In the genomic region with DNA sequence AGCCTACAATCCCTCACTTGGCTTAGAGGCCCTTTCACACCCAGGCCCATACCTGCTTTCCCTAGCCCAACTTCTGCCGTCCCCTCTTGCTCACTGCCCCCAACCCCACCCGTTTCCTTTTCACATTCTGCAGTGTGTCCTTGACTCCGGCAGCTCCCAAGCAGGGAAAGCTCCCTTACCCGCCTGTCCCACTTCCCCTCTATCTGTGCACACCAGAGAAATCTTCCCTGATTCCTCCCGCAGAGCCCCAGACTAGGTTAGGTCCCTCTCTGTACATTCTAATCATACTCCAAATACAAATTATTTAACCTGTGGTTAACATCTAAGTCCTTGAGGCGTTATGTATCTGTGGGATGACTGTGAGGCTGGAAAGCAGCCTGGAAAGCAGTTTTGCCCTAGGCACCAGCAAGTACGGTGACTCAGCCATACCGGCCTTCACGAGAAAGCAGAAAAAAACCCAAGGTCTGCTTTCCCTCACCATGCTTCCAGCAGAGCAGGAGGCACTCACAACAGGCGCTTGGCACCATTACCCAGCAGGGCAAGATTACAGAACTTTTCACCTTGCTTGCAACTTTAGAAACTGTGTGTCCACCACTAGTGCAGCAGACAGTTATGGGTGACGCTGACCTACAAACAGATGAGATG, we compare ENCODE assay signal across 8 cellular contexts. TPM values are rescaled to one million over a fixed set of nuclear protein-coding genes. Genes with fewer than 3 reads are reported as not detected.
DNase-seq lines count a peak whose midpoint lies in the region; ATAC-seq and TF ChIP-seq lines count a peak whose summit lies in the region.

No MANE protein-coding gene starts in this region.

- H3K4me1 Mint-ChIP-seq in activated CD4-positive, alpha-beta memory T cell treated with anti-CD3 and anti-CD28 coated beads for 36 hours (ENCODE audit: low read depth), result peaks cover 76% of the 10 kb centered on the region
- peaks cover 61% of the 10 kb centered on the region for H3K4me1 Mint-ChIP-seq in activated CD4-positive, alpha-beta memory T cell treated with anti-CD3 and anti-CD28 coated beads, Interleukin-2, amount 10 ng/mL, durations not matched to agents 7 days and 5 days

- 79 to 82% methylated on average over 11 of the region's 11 CpGs for WGBS in thyroid gland, 2 donors

- TF ChIP-seq CTCF in thyroid gland (IDR thresholded peaks at IDR 0.05) (no peak), GM13976 (IDR thresholded peaks at IDR 0.05; ENCODE audit: borderline replicate concordance, control extremely low read depth, extremely low read depth, insufficient read depth, missing control alignments) (no peak)

- POLR2A ChIA-PET in activated CD4-positive, alpha-beta memory T cell treated with anti-CD3 and anti-CD28 coated beads for 36 hours (lab: Charles Lee), result interaction anchor here (0.7 kb wide), 1 partner anchor 19 kb away, joined by 3 read pairs; no protein-coding TSS in a partner anchor
- POLR2A ChIA-PET in activated CD4-positive, alpha-beta memory T cell treated with anti-CD3 and anti-CD28 coated beads, Interleukin-2, amount 10 ng/mL, durations not matched to agents 7 days and 5 days (lab: Charles Lee), result interaction anchor here (1.2 kb wide), 1 partner anchor 21 kb away, joined by 5 read pairs; no protein-coding TSS in a partner anchor

- TF ChIP-seq POLR2A in thyroid gland (IDR thresholded peaks at IDR 0.05), result no peak

- no peaks in the 10 kb centered on the region for H3K36me3 ChIP-seq in thyroid gland

- intact Hi-C loops in activated CD4-positive, alpha-beta memory T cell treated with anti-CD3 and anti-CD28 coated beads for 36 hours (cut with micrococcal nuclease), result no loop called here
- intact Hi-C loops in thyroid gland (cut with DNase I), result no loop called here

- no peak overlapping the region for H3K4me3 ChIP-seq in thyroid gland (replicated peaks in 1 of 3)

- CTCF ChIA-PET in activated CD4-positive, alpha-beta memory T cell treated with anti-CD3 and anti-CD28 coated beads for 36 hours (lab: Charles Lee), result interaction anchor here (1.0 kb wide), 1 partner anchor 42 kb away, joined by 3 read pairs; no protein-coding TSS in a partner anchor
- CTCF ChIA-PET in activated CD4-positive, alpha-beta memory T cell treated with anti-CD3 and anti-CD28 coated beads, Interleukin-2, amount 10 ng/mL, durations not matched to agents 7 days and 5 days (lab: Charles Lee), result no interaction called here

- no peak for ATAC-seq in HG02970 (IDR thresholded peaks at IDR 0.05; ENCODE audit: low FRiP score, unreplicated experiment)

- peaks cover 12% of the 10 kb centered on the region for H3K36me3 Mint-ChIP-seq in activated CD4-positive, alpha-beta memory T cell treated with anti-CD3 and anti-CD28 coated beads for 36 hours
- H3K36me3 Mint-ChIP-seq in activated CD4-positive, alpha-beta memory T cell treated with anti-CD3 and anti-CD28 coated beads, Interleukin-2, amount 10 ng/mL, durations not matched to agents 7 days and 5 days (ENCODE audit: low read depth), result peaks cover 54% of the 10 kb centered on the region

- no peak overlapping the region for H3K4me3 Mint-ChIP-seq in activated CD4-positive, alpha-beta memory T cell treated with anti-CD3 and anti-CD28 coated beads for 36 hours
- H3K4me3 Mint-ChIP-seq in activated CD4-positive, alpha-beta memory T cell treated with anti-CD3 and anti-CD28 coated beads, Interleukin-2, amount 10 ng/mL, durations not matched to agents 7 days and 5 days, result no peak overlapping the region

- peak overlapping the region; percentile 76 for H3K27ac Mint-ChIP-seq in activated CD4-positive, alpha-beta memory T cell treated with anti-CD3 and anti-CD28 coated beads for 36 hours
- H3K27ac Mint-ChIP-seq in activated CD4-positive, alpha-beta memory T cell treated with anti-CD3 and anti-CD28 coated beads, Interleukin-2, amount 10 ng/mL, durations not matched to agents 7 days and 5 days, result no peak overlapping the region

- in situ Hi-C loops in GM13976 (cut with MboI; ENCODE audit: low sequenced_read_pairs, unreplicated experiment), result no loop called here

- no peaks in the 10 kb centered on the region for H3K27me3 ChIP-seq in thyroid gland

- no peaks in the 10 kb centered on the region for H3K9me3 ChIP-seq in thyroid gland

- no peaks in the 10 kb centered on the region for H3K27me3 Mint-ChIP-seq in activated CD4-positive, alpha-beta memory T cell treated with anti-CD3 and anti-CD28 coated beads for 36 hours
- no peaks in the 10 kb centered on the region for H3K27me3 Mint-ChIP-seq in activated CD4-positive, alpha-beta memory T cell treated with anti-CD3 and anti-CD28 coated beads, Interleukin-2, amount 10 ng/mL, durations not matched to agents 7 days and 5 days

- no peaks in the 10 kb centered on the region for H3K9me3 Mint-ChIP-seq in activated CD4-positive, alpha-beta memory T cell treated with anti-CD3 and anti-CD28 coated beads for 36 hours
- no peaks in the 10 kb centered on the region for H3K9me3 Mint-ChIP-seq in activated CD4-positive, alpha-beta memory T cell treated with anti-CD3 and anti-CD28 coated beads, Interleukin-2, amount 10 ng/mL, durations not matched to agents 7 days and 5 days

- H3K4me1 ChIP-seq in thyroid gland, result peaks cover 48 to 59% of the 10 kb centered on the region in 2 donors

- peak; percentile 56 for DNase-seq in activated CD4-positive, alpha-beta memory T cell treated with anti-CD3 and anti-CD28 coated beads for 36 hours
- no peak for DNase-seq in activated CD4-positive, alpha-beta memory T cell treated with anti-CD3 and anti-CD28 coated beads, Interleukin-2, amount 10 ng/mL, durations not matched to agents 7 days and 5 days
- DNase-seq in amniotic epithelial cell (ENCODE audit: low read depth) (peak; percentile 100), hepatic stellate cell (ENCODE audit: low spot score) (peak; percentile 73), thyroid gland (peak; percentile 21 to 30), NOMO-1 treated with DMSO at 0.1 percent for 48 hours (lab: John Stamatoyannopoulos, UW; ENCODE audit: unreplicated experiment) (no peak), GM13976 (ENCODE audit: low spot score) (no peak)

- peak overlapping the region in 2 of 3 donors; percentile 47 to 73 for H3K27ac ChIP-seq in thyroid gland

RNA-seq across cellular contexts. Expression of gene ELOVL5, which starts 22.3 kb away (rescaled TPM):
- total RNA-seq in activated CD4-positive, alpha-beta memory T cell treated with anti-CD3 and anti-CD28 coated beads for 36 hours, result 100 to 1,000 TPM; 112 to 121 TPM
- total RNA-seq in activated CD4-positive, alpha-beta memory T cell treated with anti-CD3 and anti-CD28 coated beads, Interleukin-2, amount 10 ng/mL, durations not matched to agents 7 days and 5 days, result 100 to 1,000 TPM; 157 to 162 TPM
- 100 to 1,000 TPM in 1 of 4 donors, 10 to 100 TPM in 3; 74.8 to 110 (median 90.6) TPM for total RNA-seq in thyroid gland

Comparison
In these comparisons a context has a peak if more than half of its experiments do, and no peak if none do; other contexts are left out.
1. DNase-seq: peak in activated CD4-positive, alpha-beta memory T cell treated with anti-CD3 and anti-CD28 coated beads for 36 hours (single experiment), amniotic epithelial cell (single experiment), hepatic stellate cell (single experiment) and thyroid gland (2 of 2); none in activated CD4-positive, alpha-beta memory T cell treated with anti-CD3 and anti-CD28 coated beads, Interleukin-2, amount 10 ng/mL, durations not matched to agents 7 days and 5 days (single experiment), NOMO-1 treated with DMSO at 0.1 percent for 48 hours (single experiment) and GM13976 (single experiment).